9 cellular contexts compared by ENCODE assay signal in the genomic region with DNA sequence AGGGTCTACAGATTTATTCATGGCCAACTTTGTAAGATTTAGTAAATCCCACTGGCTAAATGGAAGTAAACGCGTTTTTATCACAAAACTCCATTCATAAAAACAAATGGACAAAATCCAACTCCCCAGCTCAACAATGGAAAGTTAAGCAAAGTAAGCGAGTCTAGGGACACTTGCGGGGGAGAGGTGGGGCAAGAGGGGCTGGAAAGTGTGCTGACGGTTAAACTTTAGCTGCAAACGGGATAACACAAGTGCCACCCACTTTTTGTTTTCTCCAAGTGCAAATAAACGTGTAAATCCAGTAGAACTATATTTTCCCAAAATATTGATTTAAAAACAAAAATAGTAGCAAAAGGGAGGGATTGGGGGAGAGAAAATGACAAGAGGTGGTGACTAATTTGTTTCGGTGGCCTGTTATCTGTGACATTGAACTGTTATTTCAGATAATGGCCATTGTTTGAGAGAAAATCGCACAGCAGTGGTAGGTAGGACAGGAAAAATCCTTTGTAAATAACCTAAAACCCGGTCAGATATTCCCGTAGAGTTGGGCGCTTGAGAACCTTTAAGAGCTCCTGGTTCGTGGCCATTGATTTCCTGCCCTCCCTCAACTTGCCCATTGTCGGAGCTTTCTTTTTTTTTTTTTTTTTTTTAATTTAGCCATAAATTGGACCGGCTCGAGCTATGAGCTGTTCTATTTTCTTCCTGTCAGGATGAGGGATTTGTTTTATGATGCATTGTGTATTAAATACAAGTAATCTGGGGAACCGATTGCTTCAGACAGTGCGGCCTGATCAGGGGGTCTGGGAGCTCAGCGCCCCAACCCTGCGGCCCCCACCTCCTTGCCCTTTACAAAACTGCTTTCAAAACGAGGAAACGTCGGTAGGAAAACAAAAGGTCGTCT.
DNase-seq lines count a peak whose midpoint lies in the region; ATAC-seq, FAIRE-seq and TF ChIP-seq lines count a peak whose summit lies in the region.
"Had no signal": no experiment of that assay in that cellular context is flagged by ENCODE, and none has a peak within 500 bp of the region (broad histone marks: within the 10 kb centered on the region; RNA-seq: fewer than 3 reads in every experiment).

No MANE protein-coding gene starts in this region.

- ATAC-seq in GM12878 = no peak; the same call in 2 of the 3 replicates
- ATAC-seq in lower lobe of right lung = peak in 1 of 2 donors; percentile 5

- H2AFZ ChIP-seq in GM12878 (ENCODE audit: control insufficient read depth, low read depth, low read length) = no peak overlapping the region

- CTCF ChIA-PET in HEK293 (lab: Yijun Ruan, JAX) = interaction anchor here (0.6 to 3.1 kb wide), 30 partner anchors 8 to 595 kb away, joined by 3 to 25 read pairs (median 4); no protein-coding TSS in a partner anchor
- CTCF ChIA-PET in GM12878 (lab: Yijun Ruan, JAX) = interaction anchor here (0.6 to 3.8 kb wide), 19 partner anchors 9 to 953 kb away, joined by 3 to 36 read pairs (median 3); no protein-coding TSS in a partner anchor

- TF ChIP-seq EP300 in GM12878 (IDR thresholded peaks at IDR 0.05; ENCODE audit: borderline replicate concordance in 1 of 2, control insufficient read depth in 1 of 2, low read depth in 2 of 2, low read length in 2 of 2) (no peak), tibial nerve (IDR thresholded peaks at IDR 0.05) (no peak)

- H3K9me3 ChIP-seq in BE2C = no peaks in the 10 kb centered on the region
- no peaks in the 10 kb centered on the region for H3K9me3 ChIP-seq in HEK293 (ENCODE audit: control insufficient read depth, insufficient read depth, low read depth, low read length)
- H3K9me3 ChIP-seq in GM12878 (replicated peaks; ENCODE audit: control insufficient read depth, insufficient read depth, low read length) = no peaks in the 10 kb centered on the region
- H3K9me3 ChIP-seq in lower lobe of right lung = no peaks in the 10 kb centered on the region
- H3K9me3 ChIP-seq in tibial nerve = no peaks in the 10 kb centered on the region

- TF ChIP-seq POLR2A in GM12878 (IDR thresholded peaks at IDR 0.05; ENCODE audit: low read depth, low read length) (no peak), tibial nerve (IDR thresholded peaks at IDR 0.05) (no peak)

- intact Hi-C loops in GM12878 (cut with micrococcal nuclease; ENCODE audit: unreplicated experiment) (loop anchor here (2.0 to 5.0 kb wide), 3 partner anchors 149 to 599 kb away; no protein-coding TSS in a partner anchor), lower lobe of right lung (cut with DNase I) (loop anchor here (10.0 kb wide), 1 partner anchor 96 kb away; no protein-coding TSS in a partner anchor)

- WGBS in GM12878 (ENCODE audit: insufficient coverage, insufficient replicate concordance, low lambda C conversion rate, missing lambda C conversion rate) = 27% methylated on average over 22 of the region's 24 CpGs
- WGBS in tibial nerve, 2 donors = 11 to 12% methylated on average over 24 of the region's 24 CpGs

- DNase-seq in BE2C (no peak), GM12878 (ENCODE audit: low read depth, low spot score) (no peak), lower lobe of right lung (no peak), tibial nerve (ENCODE audit: low spot score in 2 of 2) (no peak), NCI-H2196 (lab: John Stamatoyannopoulos, UW; ENCODE audit: unreplicated experiment) (no peak), medulla oblongata (ENCODE audit: extremely low spot score) (no peak)
- no peak for DNase-seq in central memory CD4-positive, alpha-beta T cell

- H3K27ac ChIP-seq in HEK293 (ENCODE audit: extremely low read depth, low read depth, low read length) (peak overlapping the region; percentile 66), GM12878 (ENCODE audit: control insufficient read depth, insufficient read depth) (no peak overlapping the region), lower lobe of right lung (peak overlapping the region; percentile 73), tibial nerve (peak overlapping the region in 1 of 4 donors; percentile 20)

- H3K4me3 ChIP-seq in BE2C (ENCODE audit: low read depth, low read length) = peak overlapping the region; percentile 31
- no peak overlapping the region for H3K4me3 ChIP-seq in HEK293 (ENCODE audit: low read depth, low read length)
- no peak overlapping the region for H3K4me3 ChIP-seq in GM12878
- peak overlapping the region; percentile 57 for H3K4me3 ChIP-seq in lower lobe of right lung
- peak overlapping the region in 1 of 4 donors; percentile 20 for H3K4me3 ChIP-seq in tibial nerve

- RAD21 ChIA-PET in GM12878 (lab: Charles Lee; ENCODE audit: unreplicated experiment) = interaction anchor here (1.0 to 2.4 kb wide), 5 partner anchors 10 to 597 kb away, joined by 4 to 15 read pairs (median 5); no protein-coding TSS in a partner anchor

- TF ChIP-seq RAD21 in GM12878 (IDR thresholded peaks at IDR 0.05; ENCODE audit: insufficient read depth, low read depth, low read length) = no peak

- TF ChIP-seq CTCF in BE2C (IDR thresholded peaks at IDR 0.05; ENCODE audit: low read depth, low read length) (no peak), HEK293 (tag by site-specific recombination; IDR thresholded peaks at IDR 0.05) (no peak), GM12878 (IDR thresholded peaks at IDR 0.05 in 2 of 3, conservative IDR thresholded peaks at IDR 0.05 in 1 of 3; ENCODE audit: control insufficient read depth in 2 of 3, extremely low read depth in 1 of 3, insufficient read depth in 1 of 3, low read depth in 3 of 3, low read length in 3 of 3) (no peak), lower lobe of right lung (IDR thresholded peaks at IDR 0.05) (no peak), tibial nerve (IDR thresholded peaks at IDR 0.05) (no peak)

- H3K9ac ChIP-seq in GM12878 (ENCODE audit: control insufficient read depth, insufficient read depth, low read length) = no peak overlapping the region

- H4K20me1 ChIP-seq in GM12878 (ENCODE audit: control insufficient read depth, insufficient read depth) = no peaks in the 10 kb centered on the region

- no peak for FAIRE-seq in GM12878 (lab: Jason Lieb, UNC)
- FAIRE-seq: TTC549 had no signal

- SMC1A ChIA-PET in GM12878 (lab: Charles Lee; ENCODE audit: uncharacterized antibody, unreplicated experiment) = interaction anchor here (0.5 to 2.7 kb wide), 9 partner anchors 9 to 596 kb away, joined by 3 to 12 read pairs (median 3); no protein-coding TSS in a partner anchor

- peaks cover 56% of the 10 kb centered on the region for H3K27me3 ChIP-seq in BE2C
- peaks cover 4 to 30% of the 10 kb centered on the region in 2 experiments for H3K27me3 ChIP-seq in GM12878 (replicated peaks in 1 of 2; ENCODE audit: control insufficient read depth in 2 of 2, insufficient read depth in 2 of 2, low read length in 1 of 2)
- peaks cover 26% of the 10 kb centered on the region for H3K27me3 ChIP-seq in lower lobe of right lung (ENCODE audit: low read depth)
- H3K27me3 ChIP-seq in tibial nerve = peaks cover 0 to 81% of the 10 kb centered on the region in 2 donors

- no TSS peak for BruUV-seq in GM12878 (replicated peaks; lab: Mats Ljungman, UMichigan)

- no peaks in the 10 kb centered on the region for H3K79me2 ChIP-seq in GM12878 (ENCODE audit: control insufficient read depth, insufficient read depth, low read length)

- H3K4me1 ChIP-seq in BE2C = peaks cover 6% of the 10 kb centered on the region
- peaks cover 4% of the 10 kb centered on the region; the same call in 1 of the 2 replicates for H3K4me1 ChIP-seq in HEK293 (ENCODE audit: control insufficient read depth, insufficient read depth, low read length)
- no peaks in the 10 kb centered on the region; the same call in 1 of the 2 replicates for H3K4me1 ChIP-seq in GM12878 (ENCODE audit: control insufficient read depth, insufficient read depth, low read length)
- H3K4me1 ChIP-seq in lower lobe of right lung = peaks cover 51% of the 10 kb centered on the region
- peaks cover 0 to 36% (median 12%) of the 10 kb centered on the region in 4 donors for H3K4me1 ChIP-seq in tibial nerve

- in situ Hi-C loops in GM12878 (cut with MboI) = loop anchor here (10.0 to 25.0 kb wide), 2 partner anchors 516 to 889 kb away; partner anchors contain the start of genes GPR160 and MECOM

- H3K4me2 ChIP-seq in GM12878 (ENCODE audit: control insufficient read depth, insufficient read depth) = no peak overlapping the region

- POLR2A ChIA-PET in HEK293 (lab: Yijun Ruan, JAX) = interaction anchor here (0.6 to 1.8 kb wide), 5 partner anchors 113 to 765 kb away, joined by 3 to 8 read pairs (median 6); no protein-coding TSS in a partner anchor
- POLR2A ChIA-PET in GM12878 (lab: Charles Lee) = no interaction called here

- H3K36me3 ChIP-seq in BE2C = no peaks in the 10 kb centered on the region
- H3K36me3 ChIP-seq in HEK293 (ENCODE audit: control insufficient read depth in 2 of 2, insufficient read depth in 1 of 2, low read length in 2 of 2) = no peaks in the 10 kb centered on the region
- no peaks in the 10 kb centered on the region for H3K36me3 ChIP-seq in GM12878 (ENCODE audit: control insufficient read depth in 2 of 2, insufficient read depth in 2 of 2, low read length in 1 of 2)
- H3K36me3 ChIP-seq in lower lobe of right lung = no peaks in the 10 kb centered on the region
- H3K36me3 ChIP-seq in tibial nerve = no peaks in the 10 kb centered on the region

TF ChIP-seq in HEK293, 187 proteins besides CTCF, POLR2A, EP300 and RAD21 (continues in another document):
- no peak for TF ChIP-seq ZFP69B (tag by site-specific recombination; IDR thresholded peaks at IDR 0.05)
- peak; percentile 87 for TF ChIP-seq PRDM1 (tag by site-specific recombination; IDR thresholded peaks at IDR 0.05)
- TF ChIP-seq OSR2 (tag by site-specific recombination; IDR thresholded peaks at IDR 0.05) = peak; percentile 67
- peak; percentile 12; the same call in 1 of the 2 replicates for TF ChIP-seq ZBTB20 (tag by site-specific recombination; IDR thresholded peaks at IDR 0.05)
- no peak for TF ChIP-seq ZNF146 (tag by site-specific recombination; IDR thresholded peaks at IDR 0.05)
- TF ChIP-seq ZNF114 (tag by site-specific recombination; IDR thresholded peaks at IDR 0.05) = no peak

TF ChIP-seq in GM12878, 131 proteins besides CTCF, POLR2A, EP300 and RAD21:
- TF ChIP-seq SUZ12 (IDR thresholded peaks at IDR 0.05; ENCODE audit: unreplicated experiment) (peak; percentile 75), FOS (IDR thresholded peaks at IDR 0.05; ENCODE audit: borderline replicate concordance, extremely low read depth, insufficient read length) (no peak)

Comparison
In these comparisons a context has a peak if more than half of its experiments do, and no peak if none do; other contexts are left out.
1. H3K4me3 ChIP-seq: peak in BE2C (single experiment) and lower lobe of right lung (single experiment); none in HEK293 (single experiment) and GM12878 (single experiment).